9 cellular contexts compared by ENCODE assay signal in genomic region chr11:6635082-6635932, GRCh38. TPM values are rescaled to one million over a fixed set of nuclear protein-coding genes. Genes with fewer than 3 reads are reported as not detected.
A peak's percentile ranks its signal among the peaks of the same experiment; 100 is the strongest.
DNase-seq lines count a peak whose midpoint lies in the region; ATAC-seq, FAIRE-seq and TF ChIP-seq lines count a peak whose summit lies in the region.
"Had no signal": no experiment of that assay in that cellular context is flagged by ENCODE, and none has a peak within 500 bp of the region (broad histone marks: within the 10 kb centered on the region; RNA-seq: fewer than 3 reads in every experiment).

No MANE protein-coding gene starts in this region.

- FAIRE-seq in urothelium cell line (lab: Jason Lieb, UNC): no peak

- H3K9ac ChIP-seq in subcutaneous abdominal adipose tissue (ENCODE audit: low read length in 5 of 5) (peak overlapping the region in 4 of 5 donors; percentile 11 to 51 (median 39)), smooth muscle cell (ENCODE audit: low read depth) (no peak overlapping the region)

- DNase-seq in LHCN-M2 (ENCODE audit: low read depth): peak; percentile 86
- DNase-seq in body of pancreas: peak in 1 of 4 donors; percentile 58
- peak; percentile 50 to 69 for DNase-seq in left colon
- DNase-seq in urothelium cell line (ENCODE audit: low spot score): no peak
- no peak for DNase-seq in NCI-H2227 (lab: John Stamatoyannopoulos, UW; ENCODE audit: unreplicated experiment)
- DNase-seq in smooth muscle cell (lab: John Stamatoyannopoulos, UW; ENCODE audit: unreplicated experiment): no peak
- DNase-seq: PC-3 had no signal

- no peak overlapping the region for H3K4me2 ChIP-seq in smooth muscle cell

- H3K9me3 ChIP-seq in body of pancreas: no peaks in the 10 kb centered on the region
- no peaks in the 10 kb centered on the region for H3K9me3 ChIP-seq in subcutaneous abdominal adipose tissue (ENCODE audit: control insufficient read depth in 5 of 5, low read length in 5 of 5)
- no peaks in the 10 kb centered on the region for H3K9me3 ChIP-seq in smooth muscle cell (replicated peaks; ENCODE audit: low read depth)

- peaks cover 15% of the 10 kb centered on the region for H3K79me2 ChIP-seq in smooth muscle cell (ENCODE audit: low read depth)

- TF ChIP-seq POLR2A in body of pancreas (IDR thresholded peaks at IDR 0.05): no peak

- TF ChIP-seq CTCF in body of pancreas (IDR thresholded peaks at IDR 0.05): no peak
- TF ChIP-seq CTCF in smooth muscle cell (IDR thresholded peaks at IDR 0.05; ENCODE audit: borderline replicate concordance, insufficient read depth, poor library complexity, severe bottlenecking): no peak

- peak; percentile 33 for ATAC-seq in body of pancreas
- peak; percentile 86 for ATAC-seq in left colon
- ATAC-seq in GM21381 (IDR thresholded peaks at IDR 0.05; ENCODE audit: unreplicated experiment): no peak
- ATAC-seq: PC-3 had no signal

- H3K4me1 ChIP-seq in body of pancreas (peaks cover 55% of the 10 kb centered on the region), subcutaneous abdominal adipose tissue (ENCODE audit: control insufficient read depth in 5 of 5, insufficient read depth in 5 of 5, low read length in 5 of 5) (peaks cover 7 to 63% (median 32%) of the 10 kb centered on the region in 5 donors), smooth muscle cell (ENCODE audit: low read depth) (no peaks in the 10 kb centered on the region)

- H3K36me3 ChIP-seq in body of pancreas (replicated peaks in 1 of 2; ENCODE audit: insufficient read depth in 1 of 2, low read depth in 2 of 2): no peaks in the 10 kb centered on the region
- peaks cover 0 to 45% (median 39%) of the 10 kb centered on the region in 5 donors for H3K36me3 ChIP-seq in subcutaneous abdominal adipose tissue (ENCODE audit: control insufficient read depth in 5 of 5, insufficient read depth in 5 of 5, low read length in 5 of 5)
- H3K36me3 ChIP-seq in smooth muscle cell (ENCODE audit: low read depth): no peaks in the 10 kb centered on the region

- peaks cover 45% of the 10 kb centered on the region for H4K20me1 ChIP-seq in smooth muscle cell (ENCODE audit: low read depth)

- intact Hi-C loops in body of pancreas (cut with DNase I) (no loop called here), left colon (cut with DNase I, micrococcal nuclease) (no loop called here)

- 28 to 34% methylated on average over 10 of the region's 10 CpGs for WGBS in body of pancreas, 2 donors
- WGBS in smooth muscle cell (ENCODE audit: low lambda C conversion rate): 74% methylated on average over 10 of the region's 10 CpGs

- H3K27me3 ChIP-seq in body of pancreas (no peaks in the 10 kb centered on the region), subcutaneous abdominal adipose tissue (ENCODE audit: control insufficient read depth in 5 of 5, insufficient read depth in 4 of 5, low read length in 5 of 5) (no peaks in the 10 kb centered on the region), smooth muscle cell (ENCODE audit: low read depth) (no peaks in the 10 kb centered on the region)

- H3F3A ChIP-seq in smooth muscle cell (ENCODE audit: low read depth): no peaks in the 10 kb centered on the region

- H2AFZ ChIP-seq in smooth muscle cell (ENCODE audit: low read depth): no peak overlapping the region

- peak overlapping the region; percentile 41 to 76 (median 70) for H3K27ac ChIP-seq in body of pancreas
- peak overlapping the region; percentile 65 for H3K27ac ChIP-seq in subcutaneous abdominal adipose tissue (ENCODE audit: low read depth, low read length)
- no peak overlapping the region for H3K27ac ChIP-seq in smooth muscle cell (ENCODE audit: low read depth)

- no peak overlapping the region for H3K4me3 ChIP-seq in body of pancreas
- H3K4me3 ChIP-seq in subcutaneous abdominal adipose tissue (ENCODE audit: low read depth in 1 of 5, low read length in 5 of 5): peak overlapping the region in 1 of 5 donors; percentile 6
- no peak overlapping the region for H3K4me3 ChIP-seq in smooth muscle cell

RNA-seq across cellular contexts. Expression of gene TPP1, which starts 16.1 kb away (rescaled TPM):
- 22.1 and 36.1 TPM in 2 replicates for total RNA-seq in LHCN-M2 (2014; rRNA removed)
- polyA plus RNA-seq in LHCN-M2 (2012): 62.3 TPM
- total RNA-seq in body of pancreas: 10 to 100 TPM; 20.8 TPM
- 100 to 1,000 TPM in 1 of 2 donors, 10 to 100 TPM in 1; 71.7 to 105 TPM for total RNA-seq in left colon
- total RNA-seq in smooth muscle cell: 21.6 and 37.3 TPM in 2 replicates
- polyA plus RNA-seq in smooth muscle cell: 54.1 and 55.4 TPM in 2 replicates

RNA-seq across cellular contexts. Expression of gene DCHS1, which starts 20.3 kb away (rescaled TPM):
- total RNA-seq in LHCN-M2 (2014; rRNA removed): 2.4 and 2.6 TPM in 2 replicates
- 0.56 TPM for polyA plus RNA-seq in LHCN-M2 (2012)
- total RNA-seq in body of pancreas: 10 to 100 TPM in 1 of 2 donors, 1 to 10 TPM in 1; 6.0 to 10.9 TPM
- total RNA-seq in left colon: 1 to 10 TPM; 2.8 to 7.6 TPM
- total RNA-seq in smooth muscle cell: 25.1 and 34.2 TPM in 2 replicates
- 21.0 and 24.5 TPM in 2 replicates for polyA plus RNA-seq in smooth muscle cell

RNA-seq across cellular contexts. Expression of gene TAF10, which starts 23.3 kb away (rescaled TPM):
- total RNA-seq in LHCN-M2 (2014; rRNA removed) (99.9 and 120 TPM in 2 replicates), body of pancreas (100 to 1,000 TPM; 115 to 215 TPM), left colon (100 to 1,000 TPM; 113 to 146 TPM), smooth muscle cell (67.9 and 83.3 TPM in 2 replicates)
- polyA plus RNA-seq in LHCN-M2 (2012): 450 TPM
- polyA plus RNA-seq in smooth muscle cell: 373 and 378 TPM in 2 replicates

RNA-seq across cellular contexts. Expression of gene ILK, which starts 31.7 kb away (rescaled TPM):
- total RNA-seq in LHCN-M2 (2014; rRNA removed) (210 and 214 TPM in 2 replicates), body of pancreas (100 to 1,000 TPM in 1 of 2 donors, 10 to 100 TPM in 1; 82.8 to 137 TPM), left colon (100 to 1,000 TPM in 1 of 2 donors, 10 to 100 TPM in 1; 92.7 to 149 TPM), smooth muscle cell (138 and 166 TPM in 2 replicates)
- polyA plus RNA-seq in LHCN-M2 (2012): 328 TPM
- 236 and 238 TPM in 2 replicates for polyA plus RNA-seq in smooth muscle cell

RNA-seq across cellular contexts. Expression of gene RRP8, which starts 31.9 kb away (rescaled TPM):
- total RNA-seq in LHCN-M2 (2014; rRNA removed) (16.5 and 19.5 TPM in 2 replicates), body of pancreas (1 to 10 TPM; 5.4 to 8.9 TPM), left colon (10 to 100 TPM; 16.5 to 16.8 TPM), smooth muscle cell (10.2 and 13.5 TPM in 2 replicates)
- polyA plus RNA-seq in LHCN-M2 (2012): 13.1 TPM
- 23.5 and 24.9 TPM in 2 replicates for polyA plus RNA-seq in smooth muscle cell

Comparison
In these comparisons a context has a peak if more than half of its experiments do, and no peak if none do; other contexts are left out.
1. DNase-seq: peak in LHCN-M2 (single experiment) and left colon (2 of 2); none in urothelium cell line (single experiment), NCI-H2227 (single experiment) and smooth muscle cell (single experiment).